In genomic region chr18:3857544-3857943, GRCh38 we compare ENCODE assay signal across 19 cellular contexts.
DNase-seq lines count a peak whose midpoint lies in the region; ATAC-seq and TF ChIP-seq lines count a peak whose summit lies in the region.
"Had no signal": no experiment of that assay in that cellular context is flagged by ENCODE, and none has a peak within 500 bp of the region (broad histone marks: within the 10 kb centered on the region; RNA-seq: fewer than 3 reads in every experiment).

No MANE protein-coding gene starts in this region.

- TF ChIP-seq CTCF in fibroblast of lung (conservative IDR thresholded peaks at IDR 0.05 in 1 of 2, IDR thresholded peaks at IDR 0.05 in 1 of 2; ENCODE audit: low read depth in 1 of 2, low read length in 2 of 2) = no peak
- no peak for TF ChIP-seq CTCF in SK-N-SH (IDR thresholded peaks at IDR 0.05)

- POLR2A ChIA-PET in SK-N-SH (lab: Yijun Ruan, JAX) = no interaction called here

- H3K9me2 ChIP-seq in SK-N-SH = no peaks in the 10 kb centered on the region

- TF ChIP-seq RAD21 in SK-N-SH (IDR thresholded peaks at IDR 0.05; ENCODE audit: low read length) = no peak

- H3K79me2 ChIP-seq in fibroblast of lung (ENCODE audit: control insufficient read depth, insufficient read depth, low read length) = no peaks in the 10 kb centered on the region
- H3K79me2 ChIP-seq in SK-N-SH (ENCODE audit: insufficient read depth) = no peaks in the 10 kb centered on the region

- H3K27ac ChIP-seq in fibroblast of lung (ENCODE audit: insufficient read depth, low read length) = no peak overlapping the region
- no peak overlapping the region for H3K27ac ChIP-seq in SK-N-SH (ENCODE audit: low read depth in 2 of 2, low read length in 1 of 2)
- H3K27ac ChIP-seq: cardiac muscle cell, heart left ventricle, suprapubic skin had no signal

- peak overlapping the region; percentile 5 for H2AFZ ChIP-seq in fibroblast of lung (ENCODE audit: low read length)
- no peak overlapping the region for H2AFZ ChIP-seq in SK-N-SH (ENCODE audit: low read depth)

- no peaks in the 10 kb centered on the region for H3K27me3 ChIP-seq in fibroblast of lung (ENCODE audit: control insufficient read depth, insufficient read depth, low read length)
- H3K27me3 ChIP-seq in SK-N-SH (ENCODE audit: insufficient read depth) = peaks cover 6% of the 10 kb centered on the region; the same call in 1 of the 2 replicates
- H3K27me3 ChIP-seq: cardiac muscle cell, heart left ventricle, suprapubic skin had no signal

- no peak overlapping the region for H3K4me2 ChIP-seq in fibroblast of lung (ENCODE audit: extremely low read depth, insufficient read depth, low read length)
- H3K4me2 ChIP-seq in SK-N-SH = no peak overlapping the region

- no peaks in the 10 kb centered on the region for H3K4me1 Mint-ChIP-seq in T-helper 17 cell
- H3K4me1 Mint-ChIP-seq: IgD-negative memory B cell, immature natural killer cell had no signal

- H3K9me3 ChIP-seq in fibroblast of lung (ENCODE audit: control insufficient read depth, insufficient read depth, low read depth, low read length) = no peaks in the 10 kb centered on the region
- no peaks in the 10 kb centered on the region for H3K9me3 ChIP-seq in SK-N-SH
- H3K9me3 ChIP-seq in T-helper 17 cell (ENCODE audit: control insufficient read depth, low read length, poor library complexity, severe bottlenecking) = no peaks in the 10 kb centered on the region
- H3K9me3 ChIP-seq: heart left ventricle, suprapubic skin had no signal

- H3K36me3 Mint-ChIP-seq in T-helper 17 cell (ENCODE audit: low read depth) = no peaks in the 10 kb centered on the region
- H3K36me3 Mint-ChIP-seq: IgD-negative memory B cell, immature natural killer cell had no signal

- H3K36me3 ChIP-seq in fibroblast of lung (ENCODE audit: control insufficient read depth, insufficient read depth, low read length) = no peaks in the 10 kb centered on the region
- H3K36me3 ChIP-seq in SK-N-SH (replicated peaks in 1 of 2; ENCODE audit: control insufficient read depth in 1 of 2, insufficient read depth in 2 of 2, low read length in 1 of 2) = no peaks in the 10 kb centered on the region
- H3K36me3 ChIP-seq: cardiac muscle cell, heart left ventricle, suprapubic skin had no signal

- TF ChIP-seq EP300 in SK-N-SH (IDR thresholded peaks at IDR 0.05; ENCODE audit: borderline replicate concordance in 1 of 2, low read depth in 1 of 2, low read length in 1 of 2) = no peak

- peaks cover 2% of the 10 kb centered on the region for H3K4me1 ChIP-seq in fibroblast of lung (ENCODE audit: control insufficient read depth, extremely low read depth, insufficient read depth, low read length)
- H3K4me1 ChIP-seq in SK-N-SH (ENCODE audit: control insufficient read depth in 1 of 2, insufficient read depth in 2 of 2, low read depth in 1 of 2, low read length in 1 of 2) = no peaks in the 10 kb centered on the region; a peak in 1 of 4 replicates
- H3K4me1 ChIP-seq: heart left ventricle, suprapubic skin had no signal

- H3K27ac Mint-ChIP-seq in T-helper 17 cell = no peak overlapping the region
- H3K27ac Mint-ChIP-seq: IgD-negative memory B cell, immature natural killer cell had no signal

- H4K20me1 ChIP-seq in fibroblast of lung (ENCODE audit: control insufficient read depth, extremely low read depth, insufficient read depth, low read length) = no peaks in the 10 kb centered on the region
- H4K20me1 ChIP-seq in SK-N-SH (ENCODE audit: insufficient read depth) = no peaks in the 10 kb centered on the region

- DNase-seq in EH (ENCODE audit: low read depth) = peak; percentile 74
- DNase-seq in LHCN-M2 (ENCODE audit: low read depth) = peak; percentile 29
- peak in 1 of 2 donors; percentile 16 for DNase-seq in fibroblast of lung (ENCODE audit: low read depth in 2 of 2)
- peak; percentile 69 for DNase-seq in renal cortical epithelial cell (ENCODE audit: low read depth)
- DNase-seq in SK-N-SH = no peak
- DNase-seq in T-helper 17 cell = no peak
- DNase-seq: activated CD4-positive, alpha-beta T cell treated with anti-CD3 and anti-CD28 coated beads for 1 hour; COR-L47; heart left ventricle; immature natural killer cell; NCI-H1694; occipital lobe; right cardiac atrium; stimulated activated CD4-positive, alpha-beta T cell treated with anti-CD3 and anti-CD28 coated beads, Interleukin-15, amount 100 ng/mL, for 24 hours had no signal

- WGBS in SK-N-SH (ENCODE audit: low lambda C conversion rate) = 10% methylated on average over 1 of the region's 1 CpG

- H3K27me3 Mint-ChIP-seq in T-helper 17 cell = peaks cover 16% of the 10 kb centered on the region

- H3K4me3 Mint-ChIP-seq in T-helper 17 cell = no peak overlapping the region
- H3K4me3 Mint-ChIP-seq: IgD-negative memory B cell, immature natural killer cell had no signal

- ATAC-seq in T-helper 17 cell (no peak), HG02759 (IDR thresholded peaks at IDR 0.05; ENCODE audit: unreplicated experiment) (no peak), HG02840 (IDR thresholded peaks at IDR 0.05; ENCODE audit: low FRiP score, unreplicated experiment) (no peak)
- ATAC-seq: heart left ventricle, right cardiac atrium had no signal

- H3K9ac ChIP-seq in fibroblast of lung (ENCODE audit: insufficient read depth, low read length) (no peak overlapping the region), SK-N-SH (no peak overlapping the region)

- H3K4me3 ChIP-seq in fibroblast of lung (replicated peaks in 1 of 4; ENCODE audit: control extremely low read depth in 1 of 4, insufficient read depth in 1 of 4, low read depth in 3 of 4, low read length in 4 of 4) = no peak overlapping the region
- H3K4me3 ChIP-seq in SK-N-SH (ENCODE audit: low read depth in 2 of 2, low read length in 1 of 2) = no peak overlapping the region
- H3K4me3 ChIP-seq: cardiac muscle cell, heart left ventricle, suprapubic skin had no signal

- no peaks in the 10 kb centered on the region for H3F3A ChIP-seq in SK-N-SH (replicated peaks; ENCODE audit: insufficient read depth)

- CTCF ChIA-PET in SK-N-SH (lab: Yijun Ruan, JAX) = no interaction called here

TF ChIP-seq in SK-N-SH, 30 proteins besides CTCF, POLR2A, EP300 and RAD21 (continues in another document):
- TF ChIP-seq MAX (IDR thresholded peaks at IDR 0.05; ENCODE audit: low read depth) (no peak), FOXJ3 (CRISPR knock-in tag; IDR thresholded peaks at IDR 0.05) (no peak), POLR2AphosphoS5 (IDR thresholded peaks at IDR 0.05; ENCODE audit: low read depth, low read length) (no peak), USF2 (IDR thresholded peaks at IDR 0.05; ENCODE audit: borderline replicate concordance, low read depth, low read length) (no peak), RFX5 (IDR thresholded peaks at IDR 0.05; ENCODE audit: low read length) (no peak), USF1 (IDR thresholded peaks at IDR 0.05; ENCODE audit: borderline replicate concordance, low read depth) (no peak), FOXM1 (IDR thresholded peaks at IDR 0.05; ENCODE audit: low read depth) (no peak), RXRA (IDR thresholded peaks at IDR 0.05; ENCODE audit: borderline replicate concordance, low read depth) (no peak), GATA2 (CRISPR knock-in tag; IDR thresholded peaks at IDR 0.05) (no peak), MXI1 (IDR thresholded peaks at IDR 0.05; ENCODE audit: low read depth, low read length) (no peak), NFIC (IDR thresholded peaks at IDR 0.05; ENCODE audit: borderline replicate concordance) (no peak), ELF1 (IDR thresholded peaks at IDR 0.05) (no peak), SIN3A (IDR thresholded peaks at IDR 0.05; ENCODE audit: borderline replicate concordance, low read depth, low read length) (no peak), EZH2phosphoT487 (IDR thresholded peaks at IDR 0.05; ENCODE audit: borderline replicate concordance, low read depth) (no peak), YY1 (IDR thresholded peaks at IDR 0.05; ENCODE audit: low read depth) (no peak), TEAD4 (IDR thresholded peaks at IDR 0.05; ENCODE audit: borderline replicate concordance, insufficient read depth) (no peak), ZBTB33 (IDR thresholded peaks at IDR 0.05; ENCODE audit: borderline replicate concordance, low read depth) (no peak), JUND (IDR thresholded peaks at IDR 0.05) (no peak)

Comparison
In these comparisons a context has a peak if more than half of its experiments do, and no peak if none do; other contexts are left out.
1. DNase-seq: peak in EH (single experiment), LHCN-M2 (single experiment) and renal cortical epithelial cell (single experiment); none in SK-N-SH (single experiment) and T-helper 17 cell (0 of 3).